Comparison of ENCODE assay signal across 9 cellular contexts in genomic region chr11:32312865-32313403, GRCh38.
DNase-seq lines count a peak whose midpoint lies in the region; ATAC-seq, FAIRE-seq and TF ChIP-seq lines count a peak whose summit lies in the region.
"Had no signal": no experiment of that assay in that cellular context is flagged by ENCODE, and none has a peak within 500 bp of the region (broad histone marks: within the 10 kb centered on the region; RNA-seq: fewer than 3 reads in every experiment).

No MANE protein-coding gene starts in this region.

- H3K36me3 Mint-ChIP-seq in WTC11 = no peaks in the 10 kb centered on the region

- peak overlapping the region; percentile 9; the same call in 1 of the 2 replicates for H3K4me3 Mint-ChIP-seq in WTC11

- TF ChIP-seq CTCF in BE2C (IDR thresholded peaks at IDR 0.05; ENCODE audit: low read depth, low read length) = peak; percentile 68
- TF ChIP-seq CTCF in WTC11 (IDR thresholded peaks at IDR 0.05) = peak; percentile 54; the same call in 1 of the 2 replicates
- TF ChIP-seq CTCF in cardiac muscle cell (IDR thresholded peaks at IDR 0.05; ENCODE audit: low read depth, low read length) = peak; percentile 82
- TF ChIP-seq CTCF in spleen (IDR thresholded peaks at IDR 0.05 in 8 of 11, conservative IDR thresholded peaks at IDR 0.05 in 3 of 11) = peak in 9 of 11 experiments; percentile 31 to 65 (median 54)

- CTCF ChIA-PET in WTC11 (lab: Charles Lee) = interaction anchor here (0.5 to 2.9 kb wide), 22 partner anchors 9 to 231 kb away, joined by 3 to 36 read pairs (median 3); no protein-coding TSS in a partner anchor

- H3K36me3 ChIP-seq in BE2C (no peaks in the 10 kb centered on the region), cardiac muscle cell (no peaks in the 10 kb centered on the region), spleen (no peaks in the 10 kb centered on the region)
- H3K36me3 ChIP-seq: SJSA1 had no signal

- POLR2A ChIA-PET in WTC11 (lab: Charles Lee) = no interaction called here

- no peak overlapping the region for H3K27ac ChIP-seq in cardiac muscle cell
- peak overlapping the region in 2 of 8 donors; percentile 20 to 43 for H3K27ac ChIP-seq in spleen
- H3K27ac ChIP-seq: SJSA1 had no signal

- H3K9me3 Mint-ChIP-seq in WTC11 = no peaks in the 10 kb centered on the region

- no peak overlapping the region for H3K27ac Mint-ChIP-seq in WTC11

- DNase-seq in BE2C (peak; percentile 46), GM12892 (ENCODE audit: insufficient read length) (peak; percentile 12), LoVo (ENCODE audit: low spot score) (peak; percentile 67), WTC11 (ENCODE audit: low spot score) (peak; percentile 39), cardiac muscle cell (ENCODE audit: low read depth in 1 of 2, low spot score in 1 of 2) (peak; percentile 67 to 85), spleen (no peak), NCI-H510A (lab: John Stamatoyannopoulos, UW) (no peak)

- WGBS in spleen, 5 donors = 36 to 51% (median 45%) methylated on average over 12 of the region's 12 CpGs

- FAIRE-seq in GM12892 (lab: Jason Lieb, UNC) = peak; percentile 88

- H3K27me3 ChIP-seq in BE2C = no peaks in the 10 kb centered on the region
- H3K27me3 ChIP-seq in cardiac muscle cell = no peaks in the 10 kb centered on the region
- peaks cover 0 to 4% (median 0%) of the 10 kb centered on the region in 7 donors for H3K27me3 ChIP-seq in spleen (replicated peaks in 1 of 7)
- H3K27me3 ChIP-seq: SJSA1 had no signal

- H3K4me1 Mint-ChIP-seq in WTC11 = peaks cover 19% of the 10 kb centered on the region

- H3K4me3 ChIP-seq in BE2C (ENCODE audit: low read depth, low read length) (no peak overlapping the region), cardiac muscle cell (no peak overlapping the region), spleen (no peak overlapping the region)
- H3K4me3 ChIP-seq: SJSA1 had no signal

- no peaks in the 10 kb centered on the region; the same call in 1 of the 2 replicates for H3K27me3 Mint-ChIP-seq in WTC11 (ENCODE audit: low read depth)

- no peaks in the 10 kb centered on the region for H3K9me3 ChIP-seq in BE2C
- H3K9me3 ChIP-seq in cardiac muscle cell (ENCODE audit: low read depth) = no peaks in the 10 kb centered on the region
- H3K9me3 ChIP-seq in spleen = no peaks in the 10 kb centered on the region
- H3K9me3 ChIP-seq: SJSA1 had no signal

- no peak for TF ChIP-seq POLR2A in GM12892 (IDR thresholded peaks at IDR 0.05; ENCODE audit: low read depth, low read length)
- TF ChIP-seq POLR2A in spleen (IDR thresholded peaks at IDR 0.05) = no peak

- peak; percentile 86 for ATAC-seq in WTC11
- ATAC-seq in HG02970 (IDR thresholded peaks at IDR 0.05; ENCODE audit: low FRiP score, unreplicated experiment) = no peak

- H3K4me1 ChIP-seq in BE2C = no peaks in the 10 kb centered on the region
- no peaks in the 10 kb centered on the region for H3K4me1 ChIP-seq in cardiac muscle cell (ENCODE audit: low read depth)
- H3K4me1 ChIP-seq in spleen = no peaks in the 10 kb centered on the region
- H3K4me1 ChIP-seq: SJSA1 had no signal

- intact Hi-C loops in spleen (cut with DNase I; ENCODE audit: low total_unique reads) = no loop called here

TF ChIP-seq in WTC11, 78 proteins besides CTCF, POLR2A, EP300 and RAD21:
- no peak for TF ChIP-seq ZNF138 (CRISPR knock-in tag; conservative IDR thresholded peaks at IDR 0.05)
- TF ChIP-seq ZSCAN18 (CRISPR knock-in tag; IDR thresholded peaks at IDR 0.05) = no peak
- TF ChIP-seq MAX (CRISPR knock-in tag; IDR thresholded peaks at IDR 0.05) = no peak
- no peak for TF ChIP-seq NFATC4 (CRISPR knock-in tag; IDR thresholded peaks at IDR 0.05)
- no peak for TF ChIP-seq PRDM15 (CRISPR knock-in tag; IDR thresholded peaks at IDR 0.05)
- no peak for TF ChIP-seq IRF1 (CRISPR knock-in tag; IDR thresholded peaks at IDR 0.05)
TF ChIP-seq in WTC11: peak in this region for 0.

Comparison
In these comparisons a context has a peak if more than half of its experiments do, and no peak if none do; other contexts are left out.
1. DNase-seq: peak in BE2C (single experiment), GM12892 (single experiment), LoVo (single experiment), WTC11 (single experiment) and cardiac muscle cell (2 of 2); none in spleen (single experiment) and NCI-H510A (single experiment).
2. Peak in every context shown above with its lines, with median percentiles within 50 percentile points of each other: CTCF ChIP-seq.